In the genomic region with DNA sequence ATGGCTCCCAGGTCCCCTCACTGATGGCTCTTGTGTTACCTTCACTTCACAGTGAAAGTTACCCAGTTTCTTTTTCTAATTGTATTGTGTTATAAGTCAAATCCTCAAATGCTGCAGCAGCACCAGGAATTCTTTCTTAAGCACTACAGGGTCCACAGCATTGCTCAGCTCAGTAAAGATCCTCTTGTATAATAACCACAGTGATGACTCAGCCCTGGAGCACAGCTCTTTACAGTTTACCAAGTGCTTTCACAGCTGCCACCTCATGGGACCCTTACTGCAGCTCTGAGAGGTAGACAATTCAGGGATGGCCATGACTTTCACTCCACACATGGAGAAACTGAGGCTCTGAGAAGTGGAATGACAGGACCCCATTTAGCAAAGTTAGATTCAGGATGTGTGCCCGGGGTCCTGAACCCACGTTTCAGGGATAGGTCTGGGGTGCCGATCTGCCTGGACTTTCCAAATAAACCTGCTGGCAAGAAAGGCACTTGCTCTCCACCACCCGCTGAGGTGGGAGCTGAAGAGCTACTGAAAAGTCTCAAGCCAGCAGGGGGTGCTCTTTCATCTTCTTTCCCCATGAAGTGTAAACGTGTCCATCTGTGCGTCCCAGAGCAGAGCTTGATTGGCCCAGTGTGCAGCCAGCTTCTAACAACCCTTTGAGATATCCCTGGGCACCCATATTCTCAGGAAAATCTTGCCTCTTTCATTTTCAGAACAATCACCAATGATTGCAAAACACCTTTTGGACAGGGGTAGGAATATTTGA, we compare ENCODE assay signal across 1 cellular context.
TF ChIP-seq lines count a peak whose summit lies in the region.

No MANE protein-coding gene starts in this region.

TF ChIP-seq in HepG2, 621 proteins besides CTCF, POLR2A, EP300 and RAD21:
- TF ChIP-seq HIVEP1 (CRISPR knock-in tag; IDR thresholded peaks at IDR 0.05) (no peak), SP2 (CRISPR knock-in tag; IDR thresholded peaks at IDR 0.05) (no peak), SOX13 (IDR thresholded peaks at IDR 0.05) (no peak), SOX13 (CRISPR knock-in tag; conservative IDR thresholded peaks at IDR 0.05 in 1 of 2, IDR thresholded peaks at IDR 0.05 in 1 of 2) (no peak), BORCS8-MEF2B (CRISPR knock-in tag; IDR thresholded peaks at IDR 0.05) (no peak), ZNF10 (CRISPR knock-in tag; IDR thresholded peaks at IDR 0.05; ENCODE audit: borderline replicate concordance, low read depth) (no peak)
- TF ChIP-seq, protein P1, sequence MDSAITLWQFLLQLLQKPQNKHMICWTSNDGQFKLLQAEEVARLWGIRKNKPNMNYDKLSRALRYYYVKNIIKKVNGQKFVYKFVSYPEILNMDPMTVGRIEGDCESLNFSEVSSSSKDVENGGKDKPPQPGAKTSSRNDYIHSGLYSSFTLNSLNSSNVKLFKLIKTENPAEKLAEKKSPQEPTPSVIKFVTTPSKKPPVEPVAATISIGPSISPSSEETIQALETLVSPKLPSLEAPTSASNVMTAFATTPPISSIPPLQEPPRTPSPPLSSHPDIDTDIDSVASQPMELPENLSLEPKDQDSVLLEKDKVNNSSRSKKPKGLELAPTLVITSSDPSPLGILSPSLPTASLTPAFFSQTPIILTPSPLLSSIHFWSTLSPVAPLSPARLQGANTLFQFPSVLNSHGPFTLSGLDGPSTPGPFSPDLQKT (CRISPR knock-in tag; IDR thresholded peaks at IDR 0.05; ENCODE audit: borderline replicate concordance), result no peak
- TF ChIP-seq, protein P2, sequence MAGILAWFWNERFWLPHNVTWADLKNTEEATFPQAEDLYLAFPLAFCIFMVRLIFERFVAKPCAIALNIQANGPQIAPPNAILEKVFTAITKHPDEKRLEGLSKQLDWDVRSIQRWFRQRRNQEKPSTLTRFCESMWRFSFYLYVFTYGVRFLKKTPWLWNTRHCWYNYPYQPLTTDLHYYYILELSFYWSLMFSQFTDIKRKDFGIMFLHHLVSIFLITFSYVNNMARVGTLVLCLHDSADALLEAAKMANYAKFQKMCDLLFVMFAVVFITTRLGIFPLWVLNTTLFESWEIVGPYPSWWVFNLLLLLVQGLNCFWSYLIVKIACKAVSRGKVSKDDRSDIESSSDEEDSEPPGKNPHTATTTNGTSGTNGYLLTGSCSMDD (CRISPR knock-in tag; IDR thresholded peaks at IDR 0.05), result no peak
- TF ChIP-seq, protein P3, sequence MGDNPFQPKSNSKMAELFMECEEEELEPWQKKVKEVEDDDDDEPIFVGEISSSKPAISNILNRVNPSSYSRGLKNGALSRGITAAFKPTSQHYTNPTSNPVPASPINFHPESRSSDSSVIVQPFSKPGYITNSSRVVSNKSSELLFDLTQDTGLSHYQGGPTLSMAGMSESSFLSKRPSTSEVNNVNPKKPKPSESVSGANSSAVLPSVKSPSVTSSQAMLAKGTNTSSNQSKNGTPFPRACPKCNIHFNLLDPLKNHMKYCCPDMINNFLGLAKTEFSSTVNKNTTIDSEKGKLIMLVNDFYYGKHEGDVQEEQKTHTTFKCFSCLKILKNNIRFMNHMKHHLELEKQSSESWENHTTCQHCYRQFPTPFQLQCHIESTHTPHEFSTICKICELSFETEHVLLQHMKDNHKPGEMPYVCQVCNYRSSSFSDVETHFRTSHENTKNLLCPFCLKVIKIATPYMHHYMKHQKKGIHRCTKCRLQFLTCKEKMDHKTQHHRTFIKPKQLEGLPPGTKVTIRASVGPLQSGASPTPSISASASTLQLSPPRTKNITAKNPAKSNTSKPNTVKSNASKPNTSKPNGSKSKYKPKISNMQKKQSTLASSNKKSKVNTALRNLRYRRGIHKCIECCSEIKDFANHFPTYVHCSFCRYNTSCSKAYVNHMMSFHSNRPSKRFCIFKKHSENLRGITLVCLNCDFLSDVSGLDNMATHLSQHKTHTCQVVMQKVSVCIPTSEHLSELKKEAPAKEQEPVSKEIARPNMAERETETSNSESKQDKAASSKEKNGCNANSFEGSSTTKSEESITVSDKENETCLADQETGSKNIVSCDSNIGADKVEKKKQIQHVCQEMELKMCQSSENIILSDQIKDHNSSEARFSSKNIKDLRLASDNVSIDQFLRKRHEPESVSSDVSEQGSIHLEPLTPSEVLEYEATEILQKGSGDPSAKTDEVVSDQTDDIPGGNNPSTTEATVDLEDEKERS (CRISPR knock-in tag; IDR thresholded peaks at IDR 0.05), result no peak
